In the genomic region with DNA sequence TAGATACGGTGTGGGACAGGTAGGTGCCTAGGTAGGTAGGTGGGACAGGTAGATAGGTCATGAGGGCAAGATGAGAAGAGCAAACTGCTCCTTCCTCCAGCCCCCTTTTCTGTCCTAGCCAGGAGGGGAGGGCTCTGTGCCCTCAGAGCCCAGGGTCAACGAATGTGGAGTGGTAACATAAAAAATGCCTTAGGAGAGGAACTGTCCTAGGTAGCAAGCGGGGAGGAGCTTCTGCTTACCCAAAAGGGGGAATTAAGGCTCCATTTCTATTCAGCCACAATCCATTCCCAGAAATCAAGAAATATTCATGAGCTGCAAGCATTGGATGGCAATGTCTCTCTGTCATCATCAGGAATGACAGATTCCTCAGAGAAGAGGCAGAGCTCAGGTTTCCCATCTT, we compare ENCODE assay signal across 22 cellular contexts.
DNase-seq lines count a peak whose midpoint lies in the region; ATAC-seq and TF ChIP-seq lines count a peak whose summit lies in the region.
"Had no signal": no experiment of that assay in that cellular context is flagged by ENCODE, and none has a peak within 500 bp of the region (broad histone marks: within the 10 kb centered on the region; RNA-seq: fewer than 3 reads in every experiment).

No MANE protein-coding gene starts in this region.

- H3K27me3 Mint-ChIP-seq in natural killer cell treated with Interleukin-12 subunit alpha and Interleukin-12 subunit beta and Interleukin-15 and Interleukin-18, amount 100 ng/mL, for 72 hours: peaks cover 5 to 14% of the 10 kb centered on the region in 2 donors
- H3K27me3 Mint-ChIP-seq in activated CD4-positive, alpha-beta T cell treated with anti-CD3 and anti-CD28 coated beads for 36 hours: peaks cover 25% of the 10 kb centered on the region

- no peak for TF ChIP-seq RAD21 in SK-N-SH (IDR thresholded peaks at IDR 0.05; ENCODE audit: low read length)
- no peak for TF ChIP-seq RAD21 in neural cell (conservative IDR thresholded peaks at IDR 0.05)

- intact Hi-C loops in esophagus muscularis mucosa (cut with DNase I): no loop called here
- intact Hi-C loops in sigmoid colon (cut with DNase I): no loop called here
- intact Hi-C loops in activated CD4-positive, alpha-beta T cell treated with anti-CD3 and anti-CD28 coated beads for 36 hours (cut with DNase I, micrococcal nuclease): no loop called here

- no peak for TF ChIP-seq EP300 in SK-N-SH (IDR thresholded peaks at IDR 0.05; ENCODE audit: borderline replicate concordance in 1 of 2, low read depth in 1 of 2, low read length in 1 of 2)
- no peak for TF ChIP-seq EP300 in esophagus muscularis mucosa (IDR thresholded peaks at IDR 0.05)
- TF ChIP-seq EP300 in neural cell (conservative IDR thresholded peaks at IDR 0.05; ENCODE audit: poor library complexity, severe bottlenecking): no peak
- no peak for TF ChIP-seq EP300 in sigmoid colon (IDR thresholded peaks at IDR 0.05)

- H3K27ac ChIP-seq in SK-N-SH (ENCODE audit: low read depth in 2 of 2, low read length in 1 of 2) (no peak overlapping the region; a peak in 1 of 4 replicates), esophagus muscularis mucosa (replicated peaks in 1 of 4) (no peak overlapping the region), neural cell (ENCODE audit: low read length) (peak overlapping the region; percentile 70), sigmoid colon (no peak overlapping the region)
- H3K27ac ChIP-seq: PC-9, SJCRH30 had no signal

- TF ChIP-seq POLR2A in esophagus muscularis mucosa (IDR thresholded peaks at IDR 0.05; ENCODE audit: low read depth): no peak
- no peak for TF ChIP-seq POLR2A in sigmoid colon (IDR thresholded peaks at IDR 0.05)

- no peaks in the 10 kb centered on the region for H3K79me2 ChIP-seq in SK-N-SH (ENCODE audit: insufficient read depth)
- H3K79me2 ChIP-seq in neural cell (replicated peaks; ENCODE audit: insufficient read depth, low read length): no peaks in the 10 kb centered on the region

- DNase-seq in SK-N-SH (no peak), esophagus muscularis mucosa (ENCODE audit: extremely low spot score) (peak; percentile 88), sigmoid colon (no peak)
- no peak for DNase-seq in natural killer cell treated with Interleukin-12 subunit alpha and Interleukin-12 subunit beta and Interleukin-15 and Interleukin-18, amount 100 ng/mL, for 72 hours (ENCODE audit: low spot score)
- no peak for DNase-seq in activated CD4-positive, alpha-beta T cell treated with anti-CD3 and anti-CD28 coated beads for 36 hours
- DNase-seq: 8988T; ACHN; Calu3; GOT3; HCEC 1CT; Kasumi-1; NCI-H146; NCI-H2107; NCI-H774; NK-92 treated with Interleukin-12 subunit alpha and Interleukin-12 subunit beta, amount 100 ng/mL, for 24 hours; PC-9; SJCRH30 had no signal

- WGBS in SK-N-SH (ENCODE audit: low lambda C conversion rate): 27% methylated on average over 3 of the region's 3 CpGs
- WGBS in esophagus muscularis mucosa: 72% methylated on average over 3 of the region's 3 CpGs
- 59 to 72% methylated on average over 3 of the region's 3 CpGs for WGBS in sigmoid colon, 2 donors

- H3K9ac ChIP-seq in SK-N-SH (no peak overlapping the region), neural cell (ENCODE audit: low read length) (peak overlapping the region; percentile 30)

- no peak overlapping the region for H3K4me3 ChIP-seq in SK-N-SH (ENCODE audit: low read depth in 2 of 2, low read length in 1 of 2)
- H3K4me3 ChIP-seq in esophagus muscularis mucosa: no peak overlapping the region
- H3K4me3 ChIP-seq in neural cell (ENCODE audit: low read length): peak overlapping the region; percentile 13
- H3K4me3 ChIP-seq in sigmoid colon: no peak overlapping the region
- H3K4me3 ChIP-seq: K562, PC-9, SJCRH30 had no signal

- no peaks in the 10 kb centered on the region for H3K9me3 ChIP-seq in SK-N-SH
- H3K9me3 ChIP-seq in esophagus muscularis mucosa: no peaks in the 10 kb centered on the region
- no peaks in the 10 kb centered on the region for H3K9me3 ChIP-seq in neural cell (ENCODE audit: low read length)
- no peaks in the 10 kb centered on the region for H3K9me3 ChIP-seq in sigmoid colon
- H3K9me3 ChIP-seq: SJCRH30 had no signal

- no peaks in the 10 kb centered on the region for H3K36me3 Mint-ChIP-seq in natural killer cell treated with Interleukin-12 subunit alpha and Interleukin-12 subunit beta and Interleukin-15 and Interleukin-18, amount 100 ng/mL, for 72 hours
- no peaks in the 10 kb centered on the region for H3K36me3 Mint-ChIP-seq in activated CD4-positive, alpha-beta T cell treated with anti-CD3 and anti-CD28 coated beads for 36 hours (ENCODE audit: low read depth)

- H3K4me2 ChIP-seq in SK-N-SH (no peak overlapping the region), neural cell (ENCODE audit: low read length) (no peak overlapping the region)
- H3K4me2 ChIP-seq: PC-9 had no signal

- no peaks in the 10 kb centered on the region for H3K9me3 Mint-ChIP-seq in natural killer cell treated with Interleukin-12 subunit alpha and Interleukin-12 subunit beta and Interleukin-15 and Interleukin-18, amount 100 ng/mL, for 72 hours
- H3K9me3 Mint-ChIP-seq in activated CD4-positive, alpha-beta T cell treated with anti-CD3 and anti-CD28 coated beads for 36 hours (ENCODE audit: low read depth): no peaks in the 10 kb centered on the region

- no peak overlapping the region for H2AFZ ChIP-seq in SK-N-SH (ENCODE audit: low read depth)
- H2AFZ ChIP-seq in neural cell (ENCODE audit: low read depth, low read length): no peak overlapping the region
- H2AFZ ChIP-seq: PC-9 had no signal

- H3K27me3 ChIP-seq in SK-N-SH (ENCODE audit: insufficient read depth) (no peaks in the 10 kb centered on the region), esophagus muscularis mucosa (peaks cover 0 to 17% (median 0%) of the 10 kb centered on the region in 4 donors), neural cell (ENCODE audit: insufficient read depth, low read depth, low read length) (no peaks in the 10 kb centered on the region), sigmoid colon (no peaks in the 10 kb centered on the region)
- H3K27me3 ChIP-seq: SJCRH30 had no signal

- CTCF ChIA-PET in SK-N-SH (lab: Yijun Ruan, JAX): interaction anchor here (0.8 to 4.0 kb wide), 7 partner anchors 11 to 235 kb away, joined by 3 to 11 read pairs (median 5); a partner anchor contains a TSS
- CTCF ChIA-PET in activated CD4-positive, alpha-beta T cell treated with anti-CD3 and anti-CD28 coated beads for 36 hours (lab: Charles Lee): no interaction called here

- no peaks in the 10 kb centered on the region for H3K9me2 ChIP-seq in SK-N-SH
- no peaks in the 10 kb centered on the region for H3K9me2 ChIP-seq in neural cell (ENCODE audit: insufficient read depth, low read length)

- H3K4me3 Mint-ChIP-seq in natural killer cell treated with Interleukin-12 subunit alpha and Interleukin-12 subunit beta and Interleukin-15 and Interleukin-18, amount 100 ng/mL, for 72 hours: no peak overlapping the region
- no peak overlapping the region for H3K4me3 Mint-ChIP-seq in activated CD4-positive, alpha-beta T cell treated with anti-CD3 and anti-CD28 coated beads for 36 hours

- H3K36me3 ChIP-seq in SK-N-SH (replicated peaks in 1 of 2; ENCODE audit: control insufficient read depth in 1 of 2, insufficient read depth in 2 of 2, low read length in 1 of 2) (no peaks in the 10 kb centered on the region), esophagus muscularis mucosa (no peaks in the 10 kb centered on the region), neural cell (ENCODE audit: insufficient read depth, low read length) (no peaks in the 10 kb centered on the region), sigmoid colon (no peaks in the 10 kb centered on the region)
- H3K36me3 ChIP-seq: SJCRH30 had no signal

- H3F3A ChIP-seq in SK-N-SH (replicated peaks; ENCODE audit: insufficient read depth): no peaks in the 10 kb centered on the region
- H3F3A ChIP-seq in neural cell (ENCODE audit: insufficient read depth, low read length, poor library complexity, severe bottlenecking): no peaks in the 10 kb centered on the region

- peaks cover 0 to 57% of the 10 kb centered on the region in 2 experiments; a peak in 3 of 4 replicates for H3K4me1 ChIP-seq in SK-N-SH (ENCODE audit: control insufficient read depth in 1 of 2, insufficient read depth in 2 of 2, low read depth in 1 of 2, low read length in 1 of 2)
- H3K4me1 ChIP-seq in esophagus muscularis mucosa: peaks cover 4 to 11% (median 10%) of the 10 kb centered on the region in 4 donors
- peaks cover 0 to 9% (median 0%) of the 10 kb centered on the region in 4 donors for H3K4me1 ChIP-seq in sigmoid colon
- H3K4me1 ChIP-seq: SJCRH30 had no signal

- H3K27ac Mint-ChIP-seq in natural killer cell treated with Interleukin-12 subunit alpha and Interleukin-12 subunit beta and Interleukin-15 and Interleukin-18, amount 100 ng/mL, for 72 hours: no peak overlapping the region
- no peak overlapping the region for H3K27ac Mint-ChIP-seq in activated CD4-positive, alpha-beta T cell treated with anti-CD3 and anti-CD28 coated beads for 36 hours

- TF ChIP-seq CTCF in SK-N-SH (IDR thresholded peaks at IDR 0.05) (no peak), esophagus muscularis mucosa (IDR thresholded peaks at IDR 0.05) (no peak), neural cell (IDR thresholded peaks at IDR 0.05; ENCODE audit: poor library complexity, severe bottlenecking) (no peak), sigmoid colon (IDR thresholded peaks at IDR 0.05) (no peak)

- POLR2A ChIA-PET in SK-N-SH (lab: Yijun Ruan, JAX): interaction anchor here (0.6 kb wide), 1 partner anchor 13 kb away, joined by 3 read pairs; no protein-coding TSS in a partner anchor
- POLR2A ChIA-PET in activated CD4-positive, alpha-beta T cell treated with anti-CD3 and anti-CD28 coated beads for 36 hours (lab: Charles Lee): no interaction called here

- no peak for ATAC-seq in SK-N-SH treated with all-trans-retinoic acid at 6 μM for 48 hours
- no peak for ATAC-seq in natural killer cell treated with Interleukin-12 subunit alpha and Interleukin-12 subunit beta and Interleukin-15 and Interleukin-18, amount 100 ng/mL, for 72 hours
- ATAC-seq in activated CD4-positive, alpha-beta T cell treated with anti-CD3 and anti-CD28 coated beads for 36 hours: no peak
- ATAC-seq: HepG2, K562, Right ventricle myocardium inferior had no signal

- H3K4me1 Mint-ChIP-seq in natural killer cell treated with Interleukin-12 subunit alpha and Interleukin-12 subunit beta and Interleukin-15 and Interleukin-18, amount 100 ng/mL, for 72 hours (ENCODE audit: low read depth in 2 of 2): no peaks in the 10 kb centered on the region
- H3K4me1 Mint-ChIP-seq in activated CD4-positive, alpha-beta T cell treated with anti-CD3 and anti-CD28 coated beads for 36 hours: no peaks in the 10 kb centered on the region

- no peaks in the 10 kb centered on the region for H4K20me1 ChIP-seq in SK-N-SH (ENCODE audit: insufficient read depth)
- H4K20me1 ChIP-seq in neural cell (ENCODE audit: insufficient read depth): no peaks in the 10 kb centered on the region

TF ChIP-seq in neural cell, 6 proteins besides CTCF, POLR2A, EP300 and RAD21 (continues in another document):
- no peak for TF ChIP-seq TAF1 (IDR thresholded peaks at IDR 0.05; ENCODE audit: low read depth)
